ENCODE assay signal across 1 cellular context in the genomic region with DNA sequence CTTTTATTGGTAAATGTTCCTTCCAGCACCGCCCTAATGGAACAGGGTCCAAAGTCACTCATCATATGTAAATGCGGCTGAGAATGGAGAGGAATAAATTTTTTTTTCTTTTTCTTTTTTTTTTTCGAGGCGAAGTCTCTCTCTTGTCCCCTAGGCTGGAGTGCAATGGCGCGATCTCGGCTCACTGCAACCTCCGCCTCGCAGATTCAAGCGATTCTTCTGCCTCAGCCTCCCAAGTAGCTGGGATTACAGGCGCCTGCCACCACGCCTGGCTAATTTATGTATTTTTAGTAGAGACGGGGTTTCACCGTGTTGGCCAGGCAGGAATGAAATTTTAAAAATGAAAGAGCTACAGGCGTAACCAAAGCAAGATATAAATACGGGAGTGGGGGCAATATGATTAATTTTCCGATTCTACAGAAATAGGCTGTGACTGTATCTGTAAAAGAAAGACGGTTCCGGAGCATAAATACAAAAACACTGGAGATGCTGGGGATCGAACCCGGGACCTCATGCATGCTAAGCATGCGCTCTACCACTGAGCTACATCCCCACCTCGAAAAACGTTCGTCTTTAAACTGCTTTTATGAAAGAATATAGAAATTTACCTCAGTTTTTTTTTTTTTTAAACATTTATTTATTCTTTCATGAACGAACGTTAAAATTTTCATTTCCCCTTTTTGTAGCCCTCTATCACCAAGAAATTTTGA.
TF ChIP-seq lines count a peak whose summit lies in the region.

No MANE protein-coding gene starts in this region.

TF ChIP-seq in HepG2, 621 proteins besides CTCF, POLR2A, EP300 and RAD21 (continued from another document):
- TF ChIP-seq IKZF5 (CRISPR knock-in tag; IDR thresholded peaks at IDR 0.05) (peak; percentile 35; the same call in 1 of the 2 replicates), ZNF577 (CRISPR knock-in tag; IDR thresholded peaks at IDR 0.05; ENCODE audit: borderline replicate concordance, low read depth) (no peak), MXD4 (CRISPR knock-in tag; IDR thresholded peaks at IDR 0.05) (no peak), TBL1XR1 (IDR thresholded peaks at IDR 0.05; ENCODE audit: borderline replicate concordance, low read length, partially characterized antibody) (peak; percentile 60), ZNF234 (CRISPR knock-in tag; conservative IDR thresholded peaks at IDR 0.05) (no peak)
- TF ChIP-seq, protein P1, sequence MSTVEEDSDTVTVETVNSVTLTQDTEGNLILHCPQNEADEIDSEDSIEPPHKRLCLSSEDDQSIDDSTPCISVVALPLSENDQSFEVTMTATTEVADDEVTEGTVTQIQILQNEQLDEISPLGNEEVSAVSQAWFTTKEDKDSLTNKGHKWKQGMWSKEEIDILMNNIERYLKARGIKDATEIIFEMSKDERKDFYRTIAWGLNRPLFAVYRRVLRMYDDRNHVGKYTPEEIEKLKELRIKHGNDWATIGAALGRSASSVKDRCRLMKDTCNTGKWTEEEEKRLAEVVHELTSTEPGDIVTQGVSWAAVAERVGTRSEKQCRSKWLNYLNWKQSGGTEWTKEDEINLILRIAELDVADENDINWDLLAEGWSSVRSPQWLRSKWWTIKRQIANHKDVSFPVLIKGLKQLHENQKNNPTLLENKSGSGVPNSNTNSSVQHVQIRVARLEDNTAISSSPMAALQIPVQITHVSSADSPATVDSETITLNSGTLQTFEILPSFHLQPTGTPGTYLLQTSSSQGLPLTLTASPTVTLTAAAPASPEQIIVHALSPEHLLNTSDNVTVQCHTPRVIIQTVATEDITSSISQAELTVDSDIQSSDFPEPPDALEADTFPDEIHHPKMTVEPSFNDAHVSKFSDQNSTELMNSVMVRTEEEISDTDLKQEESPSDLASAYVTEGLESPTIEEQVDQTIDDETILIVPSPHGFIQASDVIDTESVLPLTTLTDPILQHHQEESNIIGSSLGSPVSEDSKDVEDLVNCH (CRISPR knock-in tag; IDR thresholded peaks at IDR 0.05): no peak
- TF ChIP-seq, protein P2, sequence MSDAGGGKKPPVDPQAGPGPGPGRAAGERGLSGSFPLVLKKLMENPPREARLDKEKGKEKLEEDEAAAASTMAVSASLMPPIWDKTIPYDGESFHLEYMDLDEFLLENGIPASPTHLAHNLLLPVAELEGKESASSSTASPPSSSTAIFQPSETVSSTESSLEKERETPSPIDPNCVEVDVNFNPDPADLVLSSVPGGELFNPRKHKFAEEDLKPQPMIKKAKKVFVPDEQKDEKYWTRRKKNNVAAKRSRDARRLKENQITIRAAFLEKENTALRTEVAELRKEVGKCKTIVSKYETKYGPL (CRISPR knock-in tag; IDR thresholded peaks at IDR 0.05): no peak
TF ChIP-seq in HepG2: peak in this region for 106.
